9 cellular contexts compared by ENCODE assay signal in the genomic region with DNA sequence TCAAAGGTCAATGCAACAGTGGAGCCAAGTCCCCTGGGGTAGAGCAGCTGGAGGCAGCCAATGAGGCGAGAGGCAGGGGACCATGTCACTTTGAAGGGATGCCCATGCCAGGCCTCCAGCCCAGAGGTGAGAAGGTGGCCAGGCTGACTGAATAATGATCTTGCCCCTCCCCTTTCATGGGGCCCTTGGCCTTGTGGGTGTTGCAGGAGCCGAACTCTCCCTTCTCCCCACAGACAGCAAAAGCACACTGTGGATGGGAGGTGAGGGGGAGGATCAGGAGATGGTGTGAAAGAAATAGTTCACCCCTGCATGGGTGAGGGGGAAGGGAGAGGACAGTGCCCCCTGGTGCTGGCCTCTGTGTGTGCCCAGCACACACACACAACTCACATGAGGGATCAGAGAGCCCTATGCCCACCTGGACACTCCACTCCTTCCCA. TPM values are rescaled to one million over a fixed set of nuclear protein-coding genes. Genes with fewer than 3 reads are reported as not detected.
DNase-seq lines count a peak whose midpoint lies in the region; ATAC-seq lines count a peak whose summit lies in the region.
"Had no signal": no experiment of that assay in that cellular context is flagged by ENCODE, and none has a peak within 500 bp of the region (broad histone marks: within the 10 kb centered on the region; RNA-seq: fewer than 3 reads in every experiment).

No MANE protein-coding gene starts in this region.

- ATAC-seq in activated naive CD4-positive, alpha-beta T cell treated with anti-CD3 and anti-CD28 coated beads, Interleukin-2, amount 50 U/mL, for 72 hours, result no peak
- ATAC-seq in memory B cell (ENCODE audit: low read depth), result peak; percentile 16
- ATAC-seq in GM19023 (IDR thresholded peaks at IDR 0.05; ENCODE audit: unreplicated experiment), result no peak

- H3K27ac Mint-ChIP-seq in CD8-positive, alpha-beta memory T cell, result peak overlapping the region in 7 of 8 donors; percentile 17 to 91 (median 54)
- peak overlapping the region; percentile 100 for H3K27ac Mint-ChIP-seq in activated naive CD4-positive, alpha-beta T cell treated with anti-CD3 and anti-CD28 coated beads, Interleukin-2, amount 50 U/mL, for 72 hours
- H3K27ac Mint-ChIP-seq in memory B cell, result no peak overlapping the region

- no peaks in the 10 kb centered on the region for H3K36me3 ChIP-seq in CD8-positive, alpha-beta memory T cell (ENCODE audit: insufficient read depth, low read length)

- H3K27me3 ChIP-seq in CD8-positive, alpha-beta memory T cell (ENCODE audit: insufficient read depth, low read length, poor library complexity, severe bottlenecking), result peaks cover 3% of the 10 kb centered on the region

- no peaks in the 10 kb centered on the region for H3K9me3 ChIP-seq in CD8-positive, alpha-beta memory T cell (ENCODE audit: low read length)

- peaks cover 93 to 97% (median 95%) of the 10 kb centered on the region in 3 donors for H3K4me1 Mint-ChIP-seq in CD8-positive, alpha-beta memory T cell
- peaks cover 71% of the 10 kb centered on the region for H3K4me1 Mint-ChIP-seq in memory B cell

- peaks cover 96% of the 10 kb centered on the region for H3K4me1 ChIP-seq in CD8-positive, alpha-beta memory T cell (ENCODE audit: insufficient read depth, low read length)

- H3K4me3 ChIP-seq in CD8-positive, alpha-beta memory T cell (ENCODE audit: low read length), result no peak overlapping the region

- no peaks in the 10 kb centered on the region for H3K27me3 Mint-ChIP-seq in CD8-positive, alpha-beta memory T cell
- peaks cover 2% of the 10 kb centered on the region for H3K27me3 Mint-ChIP-seq in memory B cell

- CTCF ChIA-PET in CD8-positive, alpha-beta memory T cell (lab: Charles Lee), result interaction anchor here (1.8 to 7.1 kb wide), 4 partner anchors 11 to 53 kb away, joined by 4 to 84 read pairs (median 14); a partner anchor contains a TSS

- no peaks in the 10 kb centered on the region for H3K36me3 Mint-ChIP-seq in CD8-positive, alpha-beta memory T cell
- no peaks in the 10 kb centered on the region for H3K36me3 Mint-ChIP-seq in activated naive CD4-positive, alpha-beta T cell treated with anti-CD3 and anti-CD28 coated beads, Interleukin-2, amount 50 U/mL, for 72 hours
- H3K36me3 Mint-ChIP-seq in memory B cell, result no peaks in the 10 kb centered on the region

- DNase-seq in CD8-positive, alpha-beta memory T cell, result no peak
- DNase-seq in HuH-7 (ENCODE audit: low spot score), result peak; percentile 50
- DNase-seq in activated naive CD4-positive, alpha-beta T cell treated with anti-CD3 and anti-CD28 coated beads, Interleukin-2, amount 50 U/mL, for 72 hours (ENCODE audit: low spot score in 2 of 2), result peak in 1 of 2 donors; percentile 46
- DNase-seq in memory B cell (ENCODE audit: low spot score in 2 of 2), result no peak
- DNase-seq in NCI-H69 (lab: John Stamatoyannopoulos, UW), result no peak
- no peak for DNase-seq in occipital lobe (lab: John Stamatoyannopoulos, UW)
- no peak for DNase-seq in T1000 (lab: John Stamatoyannopoulos, UW)

- peak overlapping the region in 5 of 7 donors; percentile 57 to 78 (median 77) for H3K4me3 Mint-ChIP-seq in CD8-positive, alpha-beta memory T cell
- H3K4me3 Mint-ChIP-seq in memory B cell, result no peak overlapping the region

- no peaks in the 10 kb centered on the region for H3K9me3 Mint-ChIP-seq in CD8-positive, alpha-beta memory T cell
- H3K9me3 Mint-ChIP-seq in activated naive CD4-positive, alpha-beta T cell treated with anti-CD3 and anti-CD28 coated beads, Interleukin-2, amount 50 U/mL, for 72 hours, result no peaks in the 10 kb centered on the region
- no peaks in the 10 kb centered on the region for H3K9me3 Mint-ChIP-seq in memory B cell

- POLR2A ChIA-PET in CD8-positive, alpha-beta memory T cell (lab: Charles Lee), result interaction anchor here (2.9 kb wide), 1 partner anchor 15 kb away, joined by 21 read pairs; a partner anchor contains a TSS

- no peak overlapping the region for H3K27ac ChIP-seq in CD8-positive, alpha-beta memory T cell (ENCODE audit: low read depth, low read length)

RNA-seq across cellular contexts. Expression of a gene that starts 15.8 kb away (rescaled TPM):
- total RNA-seq in CD8-positive, alpha-beta memory T cell, result 10 to 100 TPM; 37.8 to 39.8 TPM
- polyA plus RNA-seq in CD8-positive, alpha-beta memory T cell, result 59.6 TPM
- 10 to 100 TPM; 39.6 to 73.5 TPM for total RNA-seq in activated naive CD4-positive, alpha-beta T cell treated with anti-CD3 and anti-CD28 coated beads, Interleukin-2, amount 50 U/mL, for 72 hours
- total RNA-seq in occipital lobe, result not detected
- total RNA-seq: glomerular endothelial cell had no signal

RNA-seq across cellular contexts. Expression of a gene that starts 23.3 kb away (rescaled TPM):
- total RNA-seq in CD8-positive, alpha-beta memory T cell, result 1 to 10 TPM; 6.6 to 6.7 TPM
- 1.8 TPM for polyA plus RNA-seq in CD8-positive, alpha-beta memory T cell
- 10 to 100 TPM; 15.4 to 21.4 TPM for total RNA-seq in activated naive CD4-positive, alpha-beta T cell treated with anti-CD3 and anti-CD28 coated beads, Interleukin-2, amount 50 U/mL, for 72 hours
- 11.5 TPM for total RNA-seq in occipital lobe

Comparison
In these comparisons a context has a peak if more than half of its experiments do, and no peak if none do; other contexts are left out.
1. RNA of a gene that starts 15.8 kb away (total RNA-seq): 39.6 to 73.5 TPM in activated naive CD4-positive, alpha-beta T cell treated with anti-CD3 and anti-CD28 coated beads, Interleukin-2, amount 50 U/mL, for 72 hours and 37.8 to 39.8 TPM in CD8-positive, alpha-beta memory T cell; not detected in occipital lobe (single experiment); every median in the first group is over 10 times any median in the second.